Comparison of ENCODE assay signal across 22 cellular contexts in genomic region chr4:48575964-48576363, GRCh38.
A peak's percentile ranks its signal among the peaks of the same experiment; 100 is the strongest.
DNase-seq lines count a peak whose midpoint lies in the region; FAIRE-seq and TF ChIP-seq lines count a peak whose summit lies in the region.
"Had no signal": no experiment of that assay in that cellular context is flagged by ENCODE, and none has a peak within 500 bp of the region (broad histone marks: within the 10 kb centered on the region; RNA-seq: fewer than 3 reads in every experiment).

No MANE protein-coding gene starts in this region.

- in situ Hi-C loops in mammary epithelial cell (cut with MboI; ENCODE audit: low sequenced_read_pairs in 2 of 2) = loop anchor here in 1 of 2 donors (25.0 kb wide), 1 partner anchor 261 kb away; the partner anchor contains the start of gene OCIAD1

- H3K79me2 ChIP-seq in mammary epithelial cell (ENCODE audit: insufficient read depth, low read length) = peaks cover 3% of the 10 kb centered on the region
- H3K79me2 ChIP-seq: hepatocyte had no signal

- no peaks in the 10 kb centered on the region for H4K20me1 ChIP-seq in mammary epithelial cell (ENCODE audit: insufficient read depth, low read length)

- no peak for TF ChIP-seq POLR2A in ovary (IDR thresholded peaks at IDR 0.05)

- dilution Hi-C loops in mammary epithelial cell (cut with HindIII; ENCODE audit: low sequenced_read_pairs) = no loop called here

- H3K4me1 ChIP-seq in mammary epithelial cell (ENCODE audit: insufficient read depth, low read length) (no peaks in the 10 kb centered on the region), ovary (ENCODE audit: insufficient read depth) (no peaks in the 10 kb centered on the region)

- H3K9me3 ChIP-seq in mammary epithelial cell (replicated peaks; ENCODE audit: insufficient read depth, low read length) (no peaks in the 10 kb centered on the region), ovary (no peaks in the 10 kb centered on the region)

- H3K4me2 ChIP-seq in mammary epithelial cell (ENCODE audit: insufficient read depth, low read depth, low read length) = no peak overlapping the region
- H3K4me2 ChIP-seq: hepatocyte had no signal

- no TSS peak for BruUV-seq in mammary epithelial cell (replicated peaks; lab: Mats Ljungman, UMichigan)

- intact Hi-C loops in mammary epithelial cell (cut with micrococcal nuclease) (loop anchor here (5.0 kb wide), 2 partner anchors 331 to 451 kb away; partner anchors contain the start of gene OCIAD2), ovary (cut with DNase I) (loop anchor here in 2 of 4 donors (5.0 kb wide), 1 partner anchor 386 kb away; no protein-coding TSS in a partner anchor)

- CTCF ChIA-PET in mammary epithelial cell (lab: Charles Lee; ENCODE audit: low non-redundant PET) = no interaction called here

- TF ChIP-seq CTCF in AG10803 (conservative IDR thresholded peaks at IDR 0.05; ENCODE audit: low read length) (no peak), bronchial epithelial cell (IDR thresholded peaks at IDR 0.05; ENCODE audit: insufficient read depth, low read length, severe bottlenecking) (no peak), mammary epithelial cell (conservative IDR thresholded peaks at IDR 0.05 in 1 of 2, IDR thresholded peaks at IDR 0.05 in 1 of 2; ENCODE audit: extremely low read depth in 1 of 2, insufficient read depth in 1 of 2, low read depth in 1 of 2, low read length in 2 of 2) (no peak), ovary (IDR thresholded peaks at IDR 0.05) (no peak)

- no peak for FAIRE-seq in bronchial epithelial cell (lab: Jason Lieb, UNC)
- FAIRE-seq in urothelium cell line (lab: Jason Lieb, UNC) = no peak
- FAIRE-seq: TTC549 had no signal

- H3K27me3 ChIP-seq in bronchial epithelial cell (ENCODE audit: control insufficient read depth, insufficient read depth, low read length) = no peaks in the 10 kb centered on the region
- H3K27me3 ChIP-seq in mammary epithelial cell (ENCODE audit: insufficient read depth, low read length) = no peaks in the 10 kb centered on the region
- H3K27me3 ChIP-seq in ovary = no peaks in the 10 kb centered on the region
- H3K27me3 ChIP-seq: foreskin keratinocyte, hepatocyte had no signal

- H3K27ac ChIP-seq in mammary epithelial cell (ENCODE audit: insufficient read depth, low read depth, low read length) (no peak overlapping the region), ovary (no peak overlapping the region)
- H3K27ac ChIP-seq: foreskin keratinocyte, hepatocyte had no signal

- H2AFZ ChIP-seq in mammary epithelial cell (ENCODE audit: low read depth, low read length) = no peak overlapping the region
- H2AFZ ChIP-seq: hepatocyte had no signal

- DNase-seq in AG10803 (ENCODE audit: low read depth) (peak; percentile 23), LHCN-M2 (ENCODE audit: low read depth) (peak; percentile 43), bronchial epithelial cell (ENCODE audit: low read depth) (peak; percentile 10), iris pigment epithelial cell (ENCODE audit: low read depth) (peak; percentile 80), DMS79 (lab: John Stamatoyannopoulos, UW) (no peak), mammary epithelial cell (no peak), urothelium cell line (ENCODE audit: low spot score) (no peak), ovary (no peak)
- DNase-seq: activated naive CD4-positive, alpha-beta T cell; activated T-cell treated with anti-CD3 and anti-CD28 coated beads, Interleukin-2, amount 50 U/mL, for 1 hour; anterior cingulate cortex; CD4-positive, alpha-beta memory T cell; foreskin keratinocyte; Karpas-422; NCI-H1105; NCI-H2029; NCI-H226; Right ventricle myocardium superior; stimulated activated CD4-positive, alpha-beta T cell treated with anti-CD3 and anti-CD28 coated beads, Interleukin-1b, Interleukin-23, amount 100 ng/mL, for 48 hours; T-cell had no signal

- no peak for TF ChIP-seq EP300 in ovary (IDR thresholded peaks at IDR 0.05)

- no peak overlapping the region for H3K4me3 ChIP-seq in AG10803 (ENCODE audit: low read length)
- H3K4me3 ChIP-seq in bronchial epithelial cell (ENCODE audit: low read depth, low read length) = no peak overlapping the region
- no peak overlapping the region for H3K4me3 ChIP-seq in mammary epithelial cell (replicated peaks in 1 of 3; ENCODE audit: insufficient read depth in 1 of 3, low read depth in 2 of 3, low read length in 3 of 3)
- H3K4me3 ChIP-seq in ovary = no peak overlapping the region
- H3K4me3 ChIP-seq: hepatocyte had no signal

- WGBS in mammary epithelial cell (ENCODE audit: low coverage, missing lambda C conversion rate) = 89% methylated on average over 6 of the region's 6 CpGs
- 87 to 94% (median 88%) methylated on average over 6 of the region's 6 CpGs for WGBS in ovary, 3 donors

- peaks cover 8% of the 10 kb centered on the region for H3K36me3 ChIP-seq in bronchial epithelial cell (ENCODE audit: control insufficient read depth, insufficient read depth, low read length)
- H3K36me3 ChIP-seq in mammary epithelial cell (ENCODE audit: insufficient read depth, low read length) = peaks cover 41% of the 10 kb centered on the region
- H3K36me3 ChIP-seq in ovary = no peaks in the 10 kb centered on the region

- no peak overlapping the region for H3K9ac ChIP-seq in mammary epithelial cell (ENCODE audit: insufficient read depth, low read length)

Comparison
In these comparisons a context has a peak if more than half of its experiments do, and no peak if none do; other contexts are left out.
1. DNase-seq: peak in AG10803 (single experiment), LHCN-M2 (single experiment), bronchial epithelial cell (single experiment) and iris pigment epithelial cell (single experiment); none in DMS79 (single experiment), mammary epithelial cell (single experiment), urothelium cell line (single experiment) and ovary (0 of 5).